Comparison of ENCODE assay signal across 1 cellular context in genomic region chr9:136237486-136238341, GRCh38.
TF ChIP-seq lines count a peak whose summit lies in the region.

No MANE protein-coding gene starts in this region.

TF ChIP-seq in H1, 55 proteins besides CTCF, POLR2A, EP300 and RAD21:
- TF ChIP-seq NANOG (IDR thresholded peaks at IDR 0.05; ENCODE audit: insufficient read depth, low read depth, low read length, poor library complexity, severe bottlenecking) (no peak), MAFK (IDR thresholded peaks at IDR 0.05; ENCODE audit: low read depth, low read length) (no peak), CREB1 (IDR thresholded peaks at IDR 0.05) (no peak)
TF ChIP-seq in H1: peak in this region for 0.
